Comparison of ENCODE assay signal across 1 cellular context in genomic region chr2:79393806-79394484, GRCh38.
TF ChIP-seq lines count a peak whose summit lies in the region.

No MANE protein-coding gene starts in this region.

TF ChIP-seq in HepG2, 621 proteins besides CTCF, POLR2A, EP300 and RAD21 (continued from another document and continues in another):
- TF ChIP-seq HNF1B (CRISPR knock-in tag; IDR thresholded peaks at IDR 0.05) (no peak; the same call in 1 of the 2 replicates), ZNF496 (CRISPR knock-in tag; IDR thresholded peaks at IDR 0.05; ENCODE audit: insufficient replicate concordance) (no peak), ATM (IDR thresholded peaks at IDR 0.05; ENCODE audit: borderline replicate concordance) (no peak), ELF1 (CRISPR knock-in tag; IDR thresholded peaks at IDR 0.05) (no peak), KLF11 (CRISPR knock-in tag; IDR thresholded peaks at IDR 0.05) (no peak; the same call in 1 of the 2 replicates), CCAR2 (optimal IDR thresholded peaks at IDR 0.05; ENCODE audit: low read depth, low read length) (no peak), RARA (CRISPR knock-in tag; IDR thresholded peaks at IDR 0.05) (peak; percentile 65), ZNF282 (IDR thresholded peaks at IDR 0.05; ENCODE audit: partially characterized antibody) (no peak), ZNF34 (CRISPR knock-in tag; IDR thresholded peaks at IDR 0.05; ENCODE audit: borderline replicate concordance) (no peak), TCF12 (IDR thresholded peaks at IDR 0.05) (no peak), TCF12 (CRISPR knock-in tag; IDR thresholded peaks at IDR 0.05) (no peak), GZF1 (CRISPR knock-in tag; IDR thresholded peaks at IDR 0.05) (no peak), TFDP2 (CRISPR knock-in tag; IDR thresholded peaks at IDR 0.05) (no peak), ZNF207 (IDR thresholded peaks at IDR 0.05; ENCODE audit: borderline replicate concordance) (no peak), ZNF264 (CRISPR knock-in tag; IDR thresholded peaks at IDR 0.05) (no peak), MEIS2 (CRISPR knock-in tag; IDR thresholded peaks at IDR 0.05) (no peak), ZNF343 (CRISPR knock-in tag; IDR thresholded peaks at IDR 0.05) (no peak), MTF1 (CRISPR knock-in tag; IDR thresholded peaks at IDR 0.05) (no peak), FOXA3 (CRISPR knock-in tag; IDR thresholded peaks at IDR 0.05) (peak; percentile 31; the same call in 1 of the 2 replicates), SRSF1 (optimal IDR thresholded peaks at IDR 0.05; ENCODE audit: low read depth, low read length) (no peak), JUNB (CRISPR knock-in tag; IDR thresholded peaks at IDR 0.05; ENCODE audit: borderline replicate concordance) (no peak), MLX (CRISPR knock-in tag; IDR thresholded peaks at IDR 0.05) (peak; percentile 63; the same call in 1 of the 2 replicates), BORCS8-MEF2B (CRISPR knock-in tag; IDR thresholded peaks at IDR 0.05) (no peak), RORA (CRISPR knock-in tag; IDR thresholded peaks at IDR 0.05) (no peak), ZNF841 (CRISPR knock-in tag; IDR thresholded peaks at IDR 0.05; ENCODE audit: borderline replicate concordance) (no peak), IKZF4 (CRISPR knock-in tag; IDR thresholded peaks at IDR 0.05; ENCODE audit: borderline replicate concordance, low read depth, not compliant biosample characterization) (no peak), MLLT10 (CRISPR knock-in tag; IDR thresholded peaks at IDR 0.05) (no peak), MED8 (CRISPR knock-in tag; IDR thresholded peaks at IDR 0.05; ENCODE audit: insufficient replicate concordance) (peak; percentile 19), ZNF136 (CRISPR knock-in tag; IDR thresholded peaks at IDR 0.05; ENCODE audit: low read depth) (no peak), EED (CRISPR knock-in tag; IDR thresholded peaks at IDR 0.05) (no peak), FOXA1 (IDR thresholded peaks at IDR 0.05) (no peak), FOXA1 (CRISPR knock-in tag; IDR thresholded peaks at IDR 0.05) (no peak), NCOA5 (CRISPR knock-in tag; IDR thresholded peaks at IDR 0.05) (no peak), ZNF460 (CRISPR knock-in tag; IDR thresholded peaks at IDR 0.05; ENCODE audit: borderline replicate concordance) (no peak), ZNF891 (CRISPR knock-in tag; IDR thresholded peaks at IDR 0.05) (no peak), HOXA3 (CRISPR knock-in tag; IDR thresholded peaks at IDR 0.05) (0 out of 2 replicates have a peak, but pooled peaks have one; percentile 22), TAF15 (IDR thresholded peaks at IDR 0.05; ENCODE audit: low read depth, low read length, poor library complexity, severe bottlenecking) (no peak), ZNF704 (CRISPR knock-in tag; IDR thresholded peaks at IDR 0.05; ENCODE audit: borderline replicate concordance) (no peak), MEF2D (CRISPR knock-in tag; IDR thresholded peaks at IDR 0.05) (no peak), NFATC3 (CRISPR knock-in tag; IDR thresholded peaks at IDR 0.05) (no peak), MYPOP (CRISPR knock-in tag; IDR thresholded peaks at IDR 0.05) (no peak), PBX3 (CRISPR knock-in tag; IDR thresholded peaks at IDR 0.05; ENCODE audit: borderline replicate concordance) (no peak), NFE2L2 (IDR thresholded peaks at IDR 0.05; ENCODE audit: low read length) (peak; percentile 27; the same call in 1 of the 2 replicates), NR3C1 (CRISPR knock-in tag; IDR thresholded peaks at IDR 0.05) (no peak), RBAK (CRISPR knock-in tag; IDR thresholded peaks at IDR 0.05) (no peak), SNAI1 (CRISPR knock-in tag; IDR thresholded peaks at IDR 0.05; ENCODE audit: borderline replicate concordance) (no peak), STAG1 (CRISPR knock-in tag; IDR thresholded peaks at IDR 0.05) (no peak), MAZ (IDR thresholded peaks at IDR 0.05; ENCODE audit: borderline replicate concordance, low read depth, low read length) (0 out of 2 replicates have a peak, but pooled peaks have one; percentile 29), MAZ (CRISPR knock-in tag; IDR thresholded peaks at IDR 0.05; ENCODE audit: low read depth) (no peak), ISL2 (CRISPR knock-in tag; IDR thresholded peaks at IDR 0.05) (peak; percentile 39; the same call in 1 of the 2 replicates), SP140L (CRISPR knock-in tag; IDR thresholded peaks at IDR 0.05; ENCODE audit: borderline replicate concordance) (no peak), ZSCAN9 (CRISPR knock-in tag; IDR thresholded peaks at IDR 0.05; ENCODE audit: borderline replicate concordance) (no peak; the same call in 1 of the 2 replicates), ZNF7 (CRISPR knock-in tag; IDR thresholded peaks at IDR 0.05) (no peak), HMG20B (CRISPR knock-in tag; conservative IDR thresholded peaks at IDR 0.05) (no peak), ZBTB25 (CRISPR knock-in tag; IDR thresholded peaks at IDR 0.05) (0 out of 2 replicates have a peak, but pooled peaks have one; percentile 26), ZSCAN30 (CRISPR knock-in tag; IDR thresholded peaks at IDR 0.05) (no peak), SP4 (CRISPR knock-in tag; IDR thresholded peaks at IDR 0.05) (no peak), POGZ (CRISPR knock-in tag; IDR thresholded peaks at IDR 0.05) (peak; percentile 56; the same call in 1 of the 2 replicates), HNF4G (IDR thresholded peaks at IDR 0.05; ENCODE audit: borderline replicate concordance, low read depth, low read length) (no peak), HNF4G (CRISPR knock-in tag; IDR thresholded peaks at IDR 0.05; ENCODE audit: borderline replicate concordance, low read depth) (no peak), FOXP4 (CRISPR knock-in tag; IDR thresholded peaks at IDR 0.05) (peak; percentile 81), CREM (IDR thresholded peaks at IDR 0.05) (peak; percentile 46), CREM (CRISPR knock-in tag; IDR thresholded peaks at IDR 0.05) (no peak), ZNF292 (CRISPR knock-in tag; IDR thresholded peaks at IDR 0.05; ENCODE audit: borderline replicate concordance, low read depth) (0 out of 2 replicates have a peak, but pooled peaks have one; percentile 63), ZNF781 (CRISPR knock-in tag; IDR thresholded peaks at IDR 0.05; ENCODE audit: borderline replicate concordance, not compliant biosample characterization) (no peak), ARID2 (CRISPR knock-in tag; IDR thresholded peaks at IDR 0.05; ENCODE audit: borderline replicate concordance) (no peak), HNRNPUL1 (IDR thresholded peaks at IDR 0.05; ENCODE audit: low read depth, low read length) (no peak), HBP1 (CRISPR knock-in tag; IDR thresholded peaks at IDR 0.05; ENCODE audit: low read depth) (no peak), KDM3A (CRISPR knock-in tag; IDR thresholded peaks at IDR 0.05; ENCODE audit: low read depth) (no peak), NCOA2 (CRISPR knock-in tag; IDR thresholded peaks at IDR 0.05) (peak; percentile 88), ZNF788 (CRISPR knock-in tag; IDR thresholded peaks at IDR 0.05; ENCODE audit: borderline replicate concordance) (no peak), BHLHE40 (IDR thresholded peaks at IDR 0.05; ENCODE audit: low read length) (no peak), THYN1 (CRISPR knock-in tag; IDR thresholded peaks at IDR 0.05; ENCODE audit: borderline replicate concordance, low read depth) (no peak), ARHGAP35 (CRISPR knock-in tag; IDR thresholded peaks at IDR 0.05; ENCODE audit: borderline replicate concordance) (no peak), ZNF674 (CRISPR knock-in tag; IDR thresholded peaks at IDR 0.05; ENCODE audit: low read depth) (no peak), SNAPC5 (CRISPR knock-in tag; IDR thresholded peaks at IDR 0.05; ENCODE audit: borderline replicate concordance) (no peak), KAT8 (CRISPR knock-in tag; IDR thresholded peaks at IDR 0.05) (no peak)
